8 cellular contexts compared by ENCODE assay signal in the genomic region with DNA sequence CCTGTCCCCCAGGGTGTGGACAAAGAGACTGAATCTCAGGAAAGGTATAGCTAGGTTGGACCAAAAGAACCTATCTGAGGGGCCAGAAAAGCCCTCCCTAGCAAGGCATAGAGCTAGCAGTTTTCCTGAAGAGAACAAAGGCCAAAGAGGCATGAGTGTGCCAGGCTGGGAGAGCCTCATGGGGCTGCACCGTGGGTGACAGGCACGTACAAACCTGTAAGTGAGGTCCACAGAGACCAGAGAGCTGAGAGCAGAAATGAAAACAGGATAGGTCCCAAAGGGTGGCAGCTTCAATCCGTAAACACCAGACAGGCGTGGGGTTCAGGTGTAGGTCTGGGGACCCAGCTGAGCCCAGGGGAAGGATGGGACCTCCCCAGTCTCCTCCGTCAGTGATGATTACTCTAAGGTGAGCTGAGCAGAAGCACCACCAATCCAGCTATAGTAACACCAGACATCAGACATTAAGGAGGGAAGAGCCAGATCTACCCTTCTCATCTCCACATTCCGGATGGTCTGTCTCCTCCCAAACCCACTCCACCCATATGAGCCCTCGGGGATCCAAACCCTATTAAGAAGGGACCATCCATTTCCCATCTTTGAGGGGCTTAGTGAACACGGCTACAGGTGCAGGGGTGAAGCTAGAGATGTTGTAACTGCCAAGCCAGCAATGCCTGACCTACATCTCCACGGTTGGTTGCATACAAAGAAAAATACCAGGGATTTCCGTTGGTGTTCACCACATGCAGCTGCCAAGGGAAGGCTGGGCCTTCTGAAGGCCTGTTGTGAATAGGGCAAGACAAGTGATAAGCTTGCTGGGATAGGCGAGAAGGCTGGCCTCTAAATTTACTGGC.
A peak's percentile ranks its signal among the peaks of the same experiment; 100 is the strongest.
DNase-seq lines count a peak whose midpoint lies in the region; ATAC-seq and TF ChIP-seq lines count a peak whose summit lies in the region.

No MANE protein-coding gene starts in this region.

- H3K4me3 ChIP-seq in RWPE2 (ENCODE audit: severe bottlenecking): no peak overlapping the region

- H3K27me3 ChIP-seq in RWPE2 (ENCODE audit: insufficient read depth, poor library complexity, severe bottlenecking): no peaks in the 10 kb centered on the region

- no peaks in the 10 kb centered on the region for H3K9me3 ChIP-seq in RWPE2 (ENCODE audit: severe bottlenecking)

- peak overlapping the region; percentile 66 for H3K27ac ChIP-seq in RWPE2 (ENCODE audit: poor library complexity, severe bottlenecking)

- peaks cover 24% of the 10 kb centered on the region for H3K4me1 ChIP-seq in RWPE2 (ENCODE audit: insufficient read depth, poor library complexity, severe bottlenecking)

- H3K36me3 ChIP-seq in RWPE2 (ENCODE audit: low read depth): peaks cover 98% of the 10 kb centered on the region

- ATAC-seq in GM21717 (IDR thresholded peaks at IDR 0.05; ENCODE audit: unreplicated experiment) (peak; percentile 43), RWPE2 (ENCODE audit: low read depth) (peak; percentile 3; the same call in 2 of the 3 replicates), GM21367 (IDR thresholded peaks at IDR 0.05; ENCODE audit: unreplicated experiment) (no peak)

- peak; percentile 60 for DNase-seq in DMS79 treated with DMSO at 0.1 percent for 48 hours (lab: John Stamatoyannopoulos, UW)
- no peak for DNase-seq in RWPE2 (ENCODE audit: low spot score)
- DNase-seq in left kidney (ENCODE audit: low read depth, low spot score): peak; percentile 58
- DNase-seq in stimulated activated naive CD4-positive, alpha-beta T cell (lab: John Stamatoyannopoulos, UW): no peak
- DNase-seq in epidermal melanocyte (ENCODE audit: insufficient read length, low spot score): no peak
- DNase-seq in SW480 (ENCODE audit: low spot score): no peak

- TF ChIP-seq CTCF in RWPE2 (IDR thresholded peaks at IDR 0.05; ENCODE audit: poor library complexity, severe bottlenecking): no peak

Comparison
In these comparisons a context has a peak if more than half of its experiments do, and no peak if none do; other contexts are left out.
1. DNase-seq: peak in DMS79 treated with DMSO at 0.1 percent for 48 hours (single experiment) and left kidney (single experiment); none in RWPE2 (single experiment), stimulated activated naive CD4-positive, alpha-beta T cell (0 of 6), epidermal melanocyte (single experiment) and SW480 (single experiment).